In the genomic region with DNA sequence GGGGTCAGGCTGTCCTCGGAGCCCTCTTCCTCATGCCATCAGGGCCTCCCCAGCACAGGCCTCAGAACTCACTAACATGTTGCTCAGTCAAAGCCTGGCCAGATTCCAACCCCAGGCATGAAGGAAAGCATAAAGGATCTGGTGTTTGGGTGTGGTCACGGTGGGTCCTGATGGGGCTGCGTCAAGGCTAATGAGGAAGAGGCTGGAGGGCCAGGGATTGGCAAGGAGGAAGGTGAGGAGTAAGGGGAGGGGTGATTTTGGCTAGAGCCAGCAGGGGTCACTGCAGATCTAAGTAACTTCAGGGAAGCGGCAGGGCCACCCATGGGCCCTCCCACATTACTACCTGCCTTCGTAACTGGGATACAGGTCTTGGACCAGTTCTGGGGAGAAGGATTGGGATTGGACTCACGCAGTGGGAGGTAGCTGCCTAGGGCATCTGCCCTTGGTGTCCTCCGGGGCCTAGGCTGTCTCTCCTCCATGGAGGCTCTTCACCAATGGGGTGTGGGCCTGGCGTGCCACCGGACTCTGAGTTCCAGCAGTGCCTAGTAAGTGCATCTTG, we compare ENCODE assay signal across 8 cellular contexts. TPM values are rescaled to one million over a fixed set of nuclear protein-coding genes. Genes with fewer than 3 reads are reported as not detected.
DNase-seq lines count a peak whose midpoint lies in the region; ATAC-seq lines count a peak whose summit lies in the region.

No MANE protein-coding gene starts in this region.

- no peak overlapping the region for H2BK5ac ChIP-seq in mesendoderm (ENCODE audit: low read length)

- H3K4ac ChIP-seq in mesendoderm (ENCODE audit: low read depth, low read length) = no peak overlapping the region

- no peak overlapping the region for H2BK120ac ChIP-seq in mesendoderm (ENCODE audit: low read depth, low read length)

- no peak overlapping the region for H3K9ac ChIP-seq in mesendoderm (ENCODE audit: low read length)

- H3K4me2 ChIP-seq in mesendoderm (ENCODE audit: low read length) = no peak overlapping the region

- no peaks in the 10 kb centered on the region for H3K79me2 ChIP-seq in mesendoderm (ENCODE audit: control insufficient read depth, insufficient read depth, low read length)

- DNase-seq in SHP77 (lab: John Stamatoyannopoulos, UW) (peak; percentile 56 to 62), SHP77 treated with DMSO at 0.1 percent for 48 hours (lab: John Stamatoyannopoulos, UW) (no peak), NCI-H460 (ENCODE audit: extremely low read depth, low read depth) (peak; percentile 49), mesendoderm (peak; percentile 76)
- DNase-seq in activated CD4-positive, alpha-beta T cell treated with anti-CD3 and anti-CD28 coated beads, Interleukin-2, amount 50 U/mL, for 1 hour = peak; percentile 67
- peak; percentile 52 for DNase-seq in effector CD8-positive, alpha-beta T cell (lab: John Stamatoyannopoulos, UW)
- peak; percentile 66 for DNase-seq in stimulated activated naive CD4-positive, alpha-beta T cell treated with Interleukin-2 at 50 U/mL for 16 hours (lab: John Stamatoyannopoulos, UW)

- WGBS in mesendoderm (ENCODE audit: extremely low coverage, insufficient coverage, low lambda C conversion rate) = no CpG with 5 or more reads among the region's 9 CpGs

- H4K8ac ChIP-seq in mesendoderm (ENCODE audit: low read depth, low read length) = no peak overlapping the region

- no peak overlapping the region for H2BK15ac ChIP-seq in mesendoderm (replicated peaks; ENCODE audit: low read depth)

- H3K27ac ChIP-seq in mesendoderm (ENCODE audit: low read depth, low read length) = no peak overlapping the region

- H3K56ac ChIP-seq in mesendoderm (ENCODE audit: low read length) = no peak overlapping the region

- no peaks in the 10 kb centered on the region for H3K36me3 ChIP-seq in mesendoderm (ENCODE audit: control insufficient read depth, insufficient read depth, low read length)

- no peak overlapping the region for H3K4me3 ChIP-seq in mesendoderm (ENCODE audit: low read length)

- H3K18ac ChIP-seq in mesendoderm (ENCODE audit: low read length) = no peak overlapping the region

- no peak overlapping the region for H3K23ac ChIP-seq in mesendoderm (ENCODE audit: low read length)

- no peak overlapping the region for H4K5ac ChIP-seq in mesendoderm (ENCODE audit: low read length)

- no peaks in the 10 kb centered on the region for H3K79me1 ChIP-seq in mesendoderm (ENCODE audit: low read length)

- H3K27me3 ChIP-seq in mesendoderm (ENCODE audit: insufficient read depth, low read length, poor library complexity) = no peaks in the 10 kb centered on the region

- peak; percentile 59 for ATAC-seq in HG02981 (IDR thresholded peaks at IDR 0.05; ENCODE audit: unreplicated experiment)

- H2AK5ac ChIP-seq in mesendoderm (ENCODE audit: low read length) = no peak overlapping the region

- no peaks in the 10 kb centered on the region for H3K4me1 ChIP-seq in mesendoderm (ENCODE audit: control insufficient read depth, low read depth, low read length)

RNA-seq across cellular contexts. Expression of gene MRPS18A, which starts 36.2 kb away (rescaled TPM):
- total RNA-seq in NCI-H460 (2014; rRNA removed; shearing (Covaris generic)) = 54.1 and 66.0 TPM in 2 replicates
- 39.3 and 42.8 TPM in 2 replicates for polyA plus RNA-seq in NCI-H460 (2014; cell fraction: nucleus; rRNA removed)
- 72.3 TPM for polyA plus RNA-seq in mesendoderm (2013, experiment 1 of 2)
- 71.9 TPM for polyA plus RNA-seq in mesendoderm (2013, experiment 2 of 2)

RNA-seq across cellular contexts. Expression of gene VEGFA, which starts 46.2 kb away (rescaled TPM):
- total RNA-seq in NCI-H460 (2014; rRNA removed; shearing (Covaris generic)) = 73.7 and 85.5 TPM in 2 replicates
- polyA plus RNA-seq in NCI-H460 (2014; cell fraction: nucleus; rRNA removed) = 91.9 and 128 TPM in 2 replicates
- 27.0 TPM for polyA plus RNA-seq in mesendoderm (2013, experiment 1 of 2)
- 29.4 TPM for polyA plus RNA-seq in mesendoderm (2013, experiment 2 of 2)
